2 cellular contexts compared by ENCODE assay signal in the genomic region with DNA sequence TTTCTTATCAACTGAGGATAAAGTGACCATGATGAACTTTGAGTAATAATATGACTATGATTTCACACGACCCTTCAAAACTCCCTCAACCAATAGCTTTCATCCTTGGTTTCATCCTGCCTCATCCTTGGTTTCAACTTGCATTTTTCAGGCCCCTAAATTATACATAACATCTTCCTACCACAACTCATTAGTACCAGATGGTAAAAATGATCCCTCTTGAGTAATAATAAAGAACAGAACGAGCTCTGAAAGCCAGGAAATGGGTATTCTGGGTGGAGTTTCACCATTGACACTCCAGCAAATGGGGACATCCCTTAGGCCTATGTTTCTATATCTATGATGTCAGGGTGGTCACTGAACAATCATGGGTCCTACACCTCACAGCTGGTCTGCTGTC.
TF ChIP-seq lines count a peak whose summit lies in the region.

No MANE protein-coding gene starts in this region.

TF ChIP-seq in IMR-90, 13 proteins besides CTCF, POLR2A, EP300 and RAD21:
- TF ChIP-seq CHD1 (IDR thresholded peaks at IDR 0.05; ENCODE audit: low read depth, low read length) (no peak), ELK1 (IDR thresholded peaks at IDR 0.05; ENCODE audit: borderline replicate concordance, low read depth, low read length) (no peak), NFE2L2 (IDR thresholded peaks at IDR 0.05; ENCODE audit: low read depth, low read length) (no peak), RCOR1 (IDR thresholded peaks at IDR 0.05; ENCODE audit: insufficient replicate concordance, low read length) (no peak), RFX5 (IDR thresholded peaks at IDR 0.05; ENCODE audit: low read depth, low read length) (no peak), MAZ (IDR thresholded peaks at IDR 0.05; ENCODE audit: borderline replicate concordance, low read depth, low read length) (no peak), USF2 (IDR thresholded peaks at IDR 0.05; ENCODE audit: low read depth, low read length) (no peak), MXI1 (IDR thresholded peaks at IDR 0.05; ENCODE audit: borderline replicate concordance, low read depth, low read length) (no peak), FOS (IDR thresholded peaks at IDR 0.05; ENCODE audit: low read depth, low read length) (no peak), SMC3 (IDR thresholded peaks at IDR 0.05; ENCODE audit: low read depth, low read length) (no peak), BHLHE40 (IDR thresholded peaks at IDR 0.05; ENCODE audit: low read depth, low read length) (no peak), CEBPB (IDR thresholded peaks at IDR 0.05; ENCODE audit: low read depth, low read length) (no peak), MAFK (IDR thresholded peaks at IDR 0.05; ENCODE audit: low read depth, low read length) (no peak)
TF ChIP-seq in IMR-90: peak in this region for 0.

TF ChIP-seq in HepG2, 621 proteins besides CTCF, POLR2A, EP300 and RAD21:
- no peak for TF ChIP-seq ZNF639 (CRISPR knock-in tag; conservative IDR thresholded peaks at IDR 0.05)
- no peak for TF ChIP-seq CENPT (CRISPR knock-in tag; IDR thresholded peaks at IDR 0.05; ENCODE audit: low read depth)
- no peak for TF ChIP-seq POGK (CRISPR knock-in tag; conservative IDR thresholded peaks at IDR 0.05)
- TF ChIP-seq ZNF337 (CRISPR knock-in tag; IDR thresholded peaks at IDR 0.05; ENCODE audit: borderline replicate concordance, low read depth), result no peak
- TF ChIP-seq IRF9 (CRISPR knock-in tag; IDR thresholded peaks at IDR 0.05; ENCODE audit: borderline replicate concordance), result no peak
